ENCODE assay signal across 21 cellular contexts in the genomic region with DNA sequence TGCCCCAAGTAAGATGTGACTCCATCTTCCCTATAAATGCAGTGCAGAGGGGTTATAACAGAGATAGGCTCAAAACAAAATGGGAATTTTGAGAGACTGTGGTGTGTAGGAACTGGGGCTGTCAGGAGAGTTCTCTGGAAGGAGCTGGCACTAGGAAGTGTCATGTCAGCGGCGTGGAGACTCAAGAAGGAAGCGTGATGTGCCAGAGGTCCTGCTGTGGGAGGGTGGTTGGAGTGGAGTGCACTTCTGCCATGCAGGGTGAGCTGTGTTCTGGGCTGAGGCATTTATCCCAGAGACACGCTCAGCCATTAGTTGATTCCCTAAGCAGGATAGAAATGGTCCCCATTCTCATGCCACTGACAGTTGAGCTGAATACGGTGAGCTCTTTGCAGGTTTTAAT.
"Had no signal": no experiment of that assay in that cellular context is flagged by ENCODE, and none has a peak within 500 bp of the region (broad histone marks: within the 10 kb centered on the region; RNA-seq: fewer than 3 reads in every experiment).

No MANE protein-coding gene starts in this region.

- H3K36me3 ChIP-seq: SJSA1 had no signal

- DNase-seq: IMR-90, Karpas-422, KG1, MM.1S, NCI-H1092 treated with DMSO at 0.1 percent for 48 hours, NCI-H1436, NCI-H187, NCI-H2029, NCI-H2081 treated with DMSO at 0.1 percent for 48 hours, NCI-H2171, NCI-H226, NCI-H446, NCI-H510A, NCI-H524 treated with DMSO at 0.1 percent for 48 hours, NCI-H69, NCI-H774, Right ventricle myocardium superior, RPMI8226, SIG-M5 had no signal

- H3K27me3 ChIP-seq: SJSA1 had no signal

- H3K9me3 ChIP-seq: SJSA1 had no signal

- H3K27ac ChIP-seq: SJSA1, SK-N-MC had no signal

- H3K4me3 ChIP-seq: SJSA1, SK-N-MC had no signal

- H3K4me1 ChIP-seq: SJSA1 had no signal
